Comparison of ENCODE assay signal across 9 cellular contexts in the genomic region with DNA sequence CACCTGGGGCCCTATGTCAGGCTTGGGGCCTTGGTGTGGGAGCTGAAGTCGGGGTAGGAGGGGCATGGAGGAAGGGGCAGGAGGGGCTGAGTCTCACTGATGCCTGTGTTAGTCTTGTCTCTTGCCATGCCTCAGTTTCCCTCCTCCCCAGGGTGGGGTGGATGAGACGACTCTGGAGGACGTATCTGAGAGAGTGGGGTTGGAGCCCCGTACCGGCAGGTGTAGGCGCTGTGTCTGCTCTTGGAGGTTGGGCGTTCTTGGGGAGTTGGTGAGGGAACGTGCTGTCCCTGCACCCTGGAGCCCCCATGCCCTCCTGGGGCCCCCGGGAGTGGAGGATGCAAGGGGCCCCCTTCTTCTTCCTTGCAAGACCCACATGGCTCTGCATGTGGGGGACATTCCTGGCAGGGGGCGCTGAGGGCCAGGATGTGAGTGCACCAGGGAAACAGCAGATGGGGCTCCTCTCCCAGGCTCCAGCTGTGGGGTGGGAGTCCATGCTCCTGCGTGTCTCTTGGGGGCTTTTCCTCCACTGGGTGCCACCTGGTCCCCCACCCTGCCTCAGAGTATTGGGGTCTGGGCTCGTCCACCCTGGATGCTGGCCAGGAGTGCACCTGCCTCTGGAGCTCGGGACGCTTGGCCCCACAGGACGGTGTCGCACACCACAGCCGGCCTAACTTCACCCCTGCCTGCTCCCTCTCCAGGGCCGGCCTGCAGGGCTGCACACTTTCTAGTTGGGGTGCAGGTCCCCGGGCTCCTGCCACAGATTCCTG. TPM values are rescaled to one million over a fixed set of nuclear protein-coding genes. Genes with fewer than 3 reads are reported as not detected.
DNase-seq lines count a peak whose midpoint lies in the region; TF ChIP-seq lines count a peak whose summit lies in the region.
"Had no signal": no experiment of that assay in that cellular context is flagged by ENCODE, and none has a peak within 500 bp of the region (broad histone marks: within the 10 kb centered on the region; RNA-seq: fewer than 3 reads in every experiment).

No MANE protein-coding gene starts in this region.

- peaks cover 4% of the 10 kb centered on the region for H3K4me1 Mint-ChIP-seq in progenitor cell of endocrine pancreas (ENCODE audit: low read depth)

- peak; percentile 65 for DNase-seq in DMS 273 (lab: John Stamatoyannopoulos, UW; ENCODE audit: unreplicated experiment)
- DNase-seq in DMS 273 treated with DMSO at 0.1 percent for 48 hours (lab: John Stamatoyannopoulos, UW): no peak
- DNase-seq in effector CD4-positive, alpha-beta T cell: peak; percentile 35
- DNase-seq in progenitor cell of endocrine pancreas (ENCODE audit: low spot score, unreplicated experiment): no peak
- DNase-seq in cerebellar nuclear complex (lab: John Stamatoyannopoulos, UW): no peak
- DNase-seq in retina: no peak
- no peak for DNase-seq in OCI-M2 (lab: John Stamatoyannopoulos, UW; ENCODE audit: unreplicated experiment)

- H3K27me3 Mint-ChIP-seq in progenitor cell of endocrine pancreas: peaks cover 3% of the 10 kb centered on the region

- H3K27ac ChIP-seq in VCaP: peak overlapping the region; percentile 92
- H3K27ac ChIP-seq: 22Rv1 had no signal

- no peaks in the 10 kb centered on the region for H3K9me3 Mint-ChIP-seq in progenitor cell of endocrine pancreas (ENCODE audit: low read depth)

- no peaks in the 10 kb centered on the region for H3K36me3 Mint-ChIP-seq in progenitor cell of endocrine pancreas (ENCODE audit: insufficient read depth)

- no peak overlapping the region for H3K27ac Mint-ChIP-seq in progenitor cell of endocrine pancreas

- H3K4me3 Mint-ChIP-seq in progenitor cell of endocrine pancreas (ENCODE audit: low read depth): no peak overlapping the region

- TF ChIP-seq CTCF in VCaP (conservative IDR thresholded peaks at IDR 0.05) (peak; percentile 19), progenitor cell of endocrine pancreas (IDR thresholded peaks at IDR 0.05; ENCODE audit: unreplicated experiment) (peak; percentile 37)

RNA-seq across cellular contexts. Expression of gene TNFRSF14, which starts 1.4 kb away (rescaled TPM):
- total RNA-seq in progenitor cell of endocrine pancreas: 0.41 and 0.75 TPM in 2 replicates

RNA-seq across cellular contexts. Expression of gene HES5, which starts 24.7 kb away (rescaled TPM):
- total RNA-seq in progenitor cell of endocrine pancreas: 0.36 TPM in 1 of 2 replicates, not detected in the other

RNA-seq across cellular contexts. Expression of gene PANK4, which starts 28.4 kb away (rescaled TPM):
- 42.5 and 45.4 TPM in 2 replicates for total RNA-seq in progenitor cell of endocrine pancreas

RNA-seq across cellular contexts. Expression of gene PRXL2B, which starts 31.8 kb away (rescaled TPM):
- 32.0 and 36.4 TPM in 2 replicates for total RNA-seq in progenitor cell of endocrine pancreas

Comparison
In these comparisons a context has a peak if more than half of its experiments do, and no peak if none do; other contexts are left out.
1. DNase-seq: peak in DMS 273 (single experiment) and effector CD4-positive, alpha-beta T cell (single experiment); none in DMS 273 treated with DMSO at 0.1 percent for 48 hours (single experiment), progenitor cell of endocrine pancreas (single experiment), cerebellar nuclear complex (0 of 2), retina (single experiment) and OCI-M2 (single experiment).